Comparison of ENCODE assay signal across 2 cellular contexts in the genomic region with DNA sequence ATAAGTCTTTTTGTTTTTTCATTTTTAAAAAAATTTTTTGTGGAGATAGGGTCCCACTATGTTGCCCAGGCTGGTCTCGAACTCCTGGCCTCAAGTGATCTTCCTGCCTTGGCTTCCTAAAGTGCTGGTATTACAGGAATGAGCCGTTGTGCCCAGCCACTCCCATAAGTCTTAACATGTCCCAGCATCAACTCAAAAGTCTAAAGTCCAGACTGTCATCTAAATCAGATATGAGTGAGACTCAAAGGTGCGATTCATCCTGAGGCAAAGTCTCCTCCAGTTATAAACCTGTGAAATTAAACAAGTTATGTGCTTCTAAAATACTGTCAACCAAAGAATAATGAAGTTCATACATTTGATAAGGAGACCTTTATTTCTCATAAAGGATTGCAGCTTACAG.
TF ChIP-seq lines count a peak whose summit lies in the region.

No MANE protein-coding gene starts in this region.

TF ChIP-seq in HepG2, 621 proteins besides CTCF, POLR2A, EP300 and RAD21:
- TF ChIP-seq TBP (CRISPR knock-in tag; IDR thresholded peaks at IDR 0.05) (no peak), HNF4A (CRISPR knock-in tag; IDR thresholded peaks at IDR 0.05) (0 out of 2 replicates have a peak, but pooled peaks have one; percentile 16)

TF ChIP-seq in SK-N-SH, 30 proteins besides CTCF, POLR2A, EP300 and RAD21:
- TF ChIP-seq RCOR1 (IDR thresholded peaks at IDR 0.05; ENCODE audit: low read length) = no peak
- TF ChIP-seq GABPA (IDR thresholded peaks at IDR 0.05; ENCODE audit: low read depth) = no peak
- no peak for TF ChIP-seq NRF1 (IDR thresholded peaks at IDR 0.05; ENCODE audit: low read depth, low read length)
- no peak for TF ChIP-seq SMC3 (IDR thresholded peaks at IDR 0.05; ENCODE audit: low read depth, low read length)
- TF ChIP-seq FOXM1 (IDR thresholded peaks at IDR 0.05; ENCODE audit: low read depth) = no peak
- TF ChIP-seq, protein P1, sequence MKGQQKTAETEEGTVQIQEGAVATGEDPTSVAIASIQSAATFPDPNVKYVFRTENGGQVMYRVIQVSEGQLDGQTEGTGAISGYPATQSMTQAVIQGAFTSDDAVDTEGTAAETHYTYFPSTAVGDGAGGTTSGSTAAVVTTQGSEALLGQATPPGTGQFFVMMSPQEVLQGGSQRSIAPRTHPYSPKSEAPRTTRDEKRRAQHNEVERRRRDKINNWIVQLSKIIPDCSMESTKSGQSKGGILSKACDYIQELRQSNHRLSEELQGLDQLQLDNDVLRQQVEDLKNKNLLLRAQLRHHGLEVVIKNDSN (IDR thresholded peaks at IDR 0.05; ENCODE audit: borderline replicate concordance, low read depth) = no peak
- no peak for TF ChIP-seq ELF1 (IDR thresholded peaks at IDR 0.05)
- TF ChIP-seq, protein P2, sequence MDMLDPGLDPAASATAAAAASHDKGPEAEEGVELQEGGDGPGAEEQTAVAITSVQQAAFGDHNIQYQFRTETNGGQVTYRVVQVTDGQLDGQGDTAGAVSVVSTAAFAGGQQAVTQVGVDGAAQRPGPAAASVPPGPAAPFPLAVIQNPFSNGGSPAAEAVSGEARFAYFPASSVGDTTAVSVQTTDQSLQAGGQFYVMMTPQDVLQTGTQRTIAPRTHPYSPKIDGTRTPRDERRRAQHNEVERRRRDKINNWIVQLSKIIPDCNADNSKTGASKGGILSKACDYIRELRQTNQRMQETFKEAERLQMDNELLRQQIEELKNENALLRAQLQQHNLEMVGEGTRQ (IDR thresholded peaks at IDR 0.05; ENCODE audit: borderline replicate concordance, low read depth, low read length) = no peak
- TF ChIP-seq FOSL2 (IDR thresholded peaks at IDR 0.05; ENCODE audit: borderline replicate concordance, low read depth) = no peak
- TF ChIP-seq SIN3A (IDR thresholded peaks at IDR 0.05; ENCODE audit: borderline replicate concordance, low read depth, low read length) = no peak
